ENCODE assay signal across 16 cellular contexts in genomic region chr10:88107296-88107695, GRCh38.
"Had no signal": no experiment of that assay in that cellular context is flagged by ENCODE, and none has a peak within 500 bp of the region (broad histone marks: within the 10 kb centered on the region; RNA-seq: fewer than 3 reads in every experiment).

No MANE protein-coding gene starts in this region.

- H3K4me3 ChIP-seq: ascending aorta, breast epithelium, heart left ventricle, lung, pancreas, sigmoid colon, thyroid gland had no signal

- H3K4me1 ChIP-seq: breast epithelium, pancreas, sigmoid colon had no signal

- H3K9me3 Mint-ChIP-seq: activated naive CD4-positive, alpha-beta T cell treated with anti-CD3 and anti-CD28 coated beads for 36 hours had no signal

- DNase-seq: activated CD4-positive, alpha-beta T cell treated with anti-CD3 and anti-CD28 coated beads, Interleukin-2, amount 50 U/mL, for 4 hours; activated naive CD4-positive, alpha-beta T cell treated with anti-CD3 and anti-CD28 coated beads for 36 hours; activated T-cell treated with anti-CD3 and anti-CD28 coated beads for 4 hours; cerebellar nuclear complex; effector memory CD4-positive, alpha-beta T cell; foreskin melanocyte; heart left ventricle; left cardiac atrium; midbrain; pancreas; sigmoid colon; stimulated activated CD4-positive, alpha-beta T cell treated with anti-CD3 and anti-CD28 coated beads, Interleukin-1b, Interleukin-23, amount 100 ng/mL, for 48 hours; thyroid gland had no signal

- H3K4me3 Mint-ChIP-seq: activated naive CD4-positive, alpha-beta T cell treated with anti-CD3 and anti-CD28 coated beads for 36 hours had no signal

- H3K9me3 ChIP-seq: ascending aorta, breast epithelium, heart left ventricle, pancreas, sigmoid colon, thyroid gland had no signal

- H3K36me3 ChIP-seq: ascending aorta, breast epithelium, heart left ventricle, pancreas, sigmoid colon, thyroid gland had no signal

- H3K27me3 ChIP-seq: ascending aorta, breast epithelium, heart left ventricle, pancreas, sigmoid colon, thyroid gland had no signal

- ATAC-seq: pancreas had no signal

- H3K27ac ChIP-seq: ascending aorta, breast epithelium, pancreas, sigmoid colon, thyroid gland had no signal
